ENCODE assay signal across 9 cellular contexts in genomic region chr2:120914839-120915521, GRCh38.
DNase-seq lines count a peak whose midpoint lies in the region; ATAC-seq and TF ChIP-seq lines count a peak whose summit lies in the region.
"Had no signal": no experiment of that assay in that cellular context is flagged by ENCODE, and none has a peak within 500 bp of the region (broad histone marks: within the 10 kb centered on the region; RNA-seq: fewer than 3 reads in every experiment).

No MANE protein-coding gene starts in this region.

- H3K27me3 ChIP-seq in kidney epithelial cell (ENCODE audit: control insufficient read depth, insufficient read depth, low read length) = no peaks in the 10 kb centered on the region
- H3K27me3 ChIP-seq in upper lobe of left lung = no peaks in the 10 kb centered on the region
- H3K27me3 ChIP-seq in Karpas-422 (ENCODE audit: low read length) = no peaks in the 10 kb centered on the region

- no peaks in the 10 kb centered on the region for H3K79me2 ChIP-seq in Karpas-422 (ENCODE audit: low read length)

- H3K27ac ChIP-seq in upper lobe of left lung (peak overlapping the region in 1 of 4 donors; percentile 28), Karpas-422 (ENCODE audit: low read length) (no peak overlapping the region)
- H3K27ac ChIP-seq: KMS-11 had no signal

- peak in 65 of 76 experiments; percentile 9 to 80 (median 51) for DNase-seq in HUDEP-2 (lab: John Stamatoyannopoulos, UW; ENCODE audit: unreplicated experiment in 76 of 76)
- peak; percentile 68 for DNase-seq in cerebellar cortex (ENCODE audit: low spot score)
- peak; percentile 75 for DNase-seq in kidney epithelial cell (ENCODE audit: low read depth)
- peak; percentile 55 to 94 for DNase-seq in upper lobe of left lung
- no peak for DNase-seq in globus pallidus (ENCODE audit: low spot score)
- no peak for DNase-seq in NCI-H2081 (lab: John Stamatoyannopoulos, UW)
- no peak for DNase-seq in HuH-7.5 (ENCODE audit: low spot score)
- DNase-seq in Karpas-422 = no peak

- no peak overlapping the region for H3K4me2 ChIP-seq in Karpas-422 (ENCODE audit: low read depth, low read length, poor library complexity, severe bottlenecking)
- H3K4me2 ChIP-seq: KMS-11 had no signal

- H3K9me3 ChIP-seq in upper lobe of left lung (no peaks in the 10 kb centered on the region), Karpas-422 (ENCODE audit: low read length) (no peaks in the 10 kb centered on the region)

- H3K9me2 ChIP-seq in Karpas-422 (replicated peaks; ENCODE audit: insufficient read depth, low read length) = no peaks in the 10 kb centered on the region

- H3K9ac ChIP-seq in Karpas-422 (ENCODE audit: low read length) = no peak overlapping the region
- H3K9ac ChIP-seq: KMS-11 had no signal

- TF ChIP-seq CTCF in kidney epithelial cell (IDR thresholded peaks at IDR 0.05; ENCODE audit: insufficient read depth, low read length, poor library complexity, severe bottlenecking) (no peak), upper lobe of left lung (IDR thresholded peaks at IDR 0.05) (no peak)

- H3K4me3 ChIP-seq in kidney epithelial cell (ENCODE audit: low read depth, low read length) (no peak overlapping the region), upper lobe of left lung (no peak overlapping the region), Karpas-422 (ENCODE audit: low read length) (no peak overlapping the region)

- H3K4me1 ChIP-seq in upper lobe of left lung (peaks cover 23 to 42% (median 33%) of the 10 kb centered on the region in 4 donors), Karpas-422 (ENCODE audit: low read length) (no peaks in the 10 kb centered on the region)

- WGBS in upper lobe of left lung, 2 donors = 24 to 32% methylated on average over 15 to 17 of the region's 17 CpGs

- no peak overlapping the region for H2AFZ ChIP-seq in Karpas-422 (ENCODE audit: low read length)

- H3K36me3 ChIP-seq in kidney epithelial cell (ENCODE audit: control insufficient read depth, insufficient read depth, low read length) (no peaks in the 10 kb centered on the region), upper lobe of left lung (no peaks in the 10 kb centered on the region), Karpas-422 (ENCODE audit: insufficient read depth, low read length) (no peaks in the 10 kb centered on the region)

- peak; percentile 56 to 65 for ATAC-seq in upper lobe of left lung (ENCODE audit: low FRiP score in 2 of 2)

- no peak for TF ChIP-seq POLR2A in upper lobe of left lung (IDR thresholded peaks at IDR 0.05)

- TF ChIP-seq EP300 in upper lobe of left lung (IDR thresholded peaks at IDR 0.05) = peak in 2 of 4 donors; percentile 18 to 42

- no peaks in the 10 kb centered on the region for H4K20me1 ChIP-seq in Karpas-422 (ENCODE audit: insufficient read depth, low read depth, low read length)

Comparison
In these comparisons a context has a peak if more than half of its experiments do, and no peak if none do; other contexts are left out.
1. DNase-seq: peak in HUDEP-2 (65 of 76), cerebellar cortex (single experiment), kidney epithelial cell (single experiment) and upper lobe of left lung (2 of 2); none in globus pallidus (single experiment), NCI-H2081 (0 of 2), HuH-7.5 (single experiment) and Karpas-422 (single experiment).